In the genomic region with DNA sequence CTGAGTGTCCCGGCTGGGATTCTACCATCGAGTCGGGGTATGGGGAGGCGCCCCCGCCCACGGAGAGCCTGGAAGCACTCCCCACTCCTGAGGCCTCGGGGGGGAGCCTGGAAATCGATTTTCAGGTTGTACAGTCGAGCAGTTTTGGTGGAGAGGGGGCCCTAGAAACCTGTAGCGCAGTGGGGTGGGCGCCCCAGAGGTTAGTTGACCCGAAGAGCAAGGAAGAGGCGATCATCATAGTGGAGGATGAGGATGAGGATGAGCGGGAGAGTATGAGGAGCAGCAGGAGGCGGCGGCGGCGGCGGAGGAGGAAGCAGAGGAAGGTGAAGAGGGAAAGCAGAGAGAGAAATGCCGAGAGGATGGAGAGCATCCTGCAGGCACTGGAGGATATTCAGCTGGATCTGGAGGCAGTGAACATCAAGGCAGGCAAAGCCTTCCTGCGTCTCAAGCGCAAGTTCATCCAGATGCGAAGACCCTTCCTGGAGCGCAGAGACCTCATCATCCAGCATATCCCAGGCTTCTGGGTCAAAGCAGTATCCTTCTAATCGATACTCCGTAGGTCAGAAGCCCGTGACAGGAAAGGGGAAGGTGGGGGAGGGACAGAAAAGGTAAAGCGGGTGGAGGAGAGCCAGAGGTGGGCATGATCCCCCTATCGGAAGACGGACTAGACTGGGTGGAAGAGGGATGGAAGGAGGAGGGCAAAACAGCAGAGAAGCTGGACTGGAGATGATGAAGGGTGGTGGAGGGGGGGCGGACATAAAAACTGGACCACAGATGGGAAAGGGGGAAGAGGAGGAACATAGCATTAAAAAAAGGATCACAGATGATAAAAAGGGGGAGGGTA, we compare ENCODE assay signal across 8 cellular contexts. TPM values are rescaled to one million over a fixed set of nuclear protein-coding genes. Genes with fewer than 3 reads are reported as not detected.
DNase-seq lines count a peak whose midpoint lies in the region; ATAC-seq and TF ChIP-seq lines count a peak whose summit lies in the region.

No MANE protein-coding gene starts in this region.

- peak overlapping the region; percentile 81 for H3K4me2 ChIP-seq in fibroblast of lung (ENCODE audit: extremely low read depth, insufficient read depth, low read length)

- H3K4me1 ChIP-seq in SJSA1 (replicated peaks) (peaks cover 4% of the 10 kb centered on the region), fibroblast of lung (ENCODE audit: control insufficient read depth, extremely low read depth, insufficient read depth, low read length) (peaks cover 4% of the 10 kb centered on the region)

- H2AFZ ChIP-seq in fibroblast of lung (ENCODE audit: low read length) = no peak overlapping the region

- H3K4me3 ChIP-seq in GM12865 (ENCODE audit: low read depth, low read length) (peak overlapping the region; percentile 73), SJSA1 (peak overlapping the region; percentile 74), fibroblast of lung (replicated peaks in 1 of 4; ENCODE audit: control extremely low read depth in 1 of 4, insufficient read depth in 1 of 4, low read depth in 3 of 4, low read length in 4 of 4) (peak overlapping the region; percentile 61 to 80 (median 68))

- DNase-seq in GM12865 (ENCODE audit: low read depth) (no peak), SJSA1 (ENCODE audit: low read depth in 1 of 2, low spot score in 2 of 2) (no peak), fibroblast of lung (ENCODE audit: low read depth in 2 of 2) (no peak), retina (peak; percentile 41), globus pallidus (ENCODE audit: low spot score) (no peak), AG08395 (ENCODE audit: low spot score) (no peak)
- no peak for DNase-seq in activated CD4-positive, alpha-beta T cell treated with anti-CD3 and anti-CD28 coated beads, Interleukin-2, amount 50 U/mL, for 4 hours

- peaks cover 7% of the 10 kb centered on the region; the same call in 1 of the 2 replicates for H3K36me3 ChIP-seq in SJSA1
- peaks cover 10% of the 10 kb centered on the region for H3K36me3 ChIP-seq in fibroblast of lung (ENCODE audit: control insufficient read depth, insufficient read depth, low read length)

- ATAC-seq in GM19324 (IDR thresholded peaks at IDR 0.05; ENCODE audit: low FRiP score, unreplicated experiment) = no peak

- peaks cover 2% of the 10 kb centered on the region for H4K20me1 ChIP-seq in fibroblast of lung (ENCODE audit: control insufficient read depth, extremely low read depth, insufficient read depth, low read length)

- H3K27ac ChIP-seq in SJSA1 (no peak overlapping the region), fibroblast of lung (ENCODE audit: insufficient read depth, low read length) (peak overlapping the region; percentile 69)

- no peaks in the 10 kb centered on the region for H3K27me3 ChIP-seq in SJSA1 (replicated peaks)
- no peaks in the 10 kb centered on the region for H3K27me3 ChIP-seq in fibroblast of lung (ENCODE audit: control insufficient read depth, insufficient read depth, low read length)

- H3K9ac ChIP-seq in fibroblast of lung (ENCODE audit: insufficient read depth, low read length) = peak overlapping the region; percentile 80

- no peaks in the 10 kb centered on the region for H3K79me2 ChIP-seq in fibroblast of lung (ENCODE audit: control insufficient read depth, insufficient read depth, low read length)

- TF ChIP-seq CTCF in GM12865 (IDR thresholded peaks at IDR 0.05; ENCODE audit: insufficient read depth, low read depth, low read length, missing control alignments) = no peak
- TF ChIP-seq CTCF in fibroblast of lung (conservative IDR thresholded peaks at IDR 0.05 in 1 of 2, IDR thresholded peaks at IDR 0.05 in 1 of 2; ENCODE audit: low read depth in 1 of 2, low read length in 2 of 2) = no peak

- H3K9me3 ChIP-seq in SJSA1 (replicated peaks) (no peaks in the 10 kb centered on the region), fibroblast of lung (ENCODE audit: control insufficient read depth, insufficient read depth, low read depth, low read length) (no peaks in the 10 kb centered on the region)

RNA-seq across cellular contexts. Expression of gene TSPYL2, which starts 0.8 kb away (rescaled TPM):
- total RNA-seq in SJSA1 (2014; rRNA removed; shearing (Covaris generic)) = 8.1 and 13.3 TPM in 2 replicates
- 9.2 and 10.2 TPM in 2 replicates for total RNA-seq in fibroblast of lung
- polyA plus RNA-seq in fibroblast of lung = 14.6 and 21.0 TPM in 2 replicates
- polyA plus RNA-seq in fibroblast of lung (2012) = 13.4 and 16.3 TPM in 2 replicates
- polyA minus RNA-seq in fibroblast of lung (ENCODE audit: low replicate concordance) = 0.12 and 2.8 TPM in 2 replicates

RNA-seq across cellular contexts. Expression of gene KANTR, which starts 10.9 kb away (rescaled TPM):
- total RNA-seq in SJSA1 (2014; rRNA removed; shearing (Covaris generic)) = 2.1 and 5.1 TPM in 2 replicates
- total RNA-seq in fibroblast of lung = 3.9 and 7.1 TPM in 2 replicates
- 1.9 and 2.4 TPM in 2 replicates for polyA plus RNA-seq in fibroblast of lung
- 0.98 and 1.4 TPM in 2 replicates for polyA plus RNA-seq in fibroblast of lung (2012)
- polyA minus RNA-seq in fibroblast of lung (ENCODE audit: low replicate concordance) = 11.5 and 28.0 TPM in 2 replicates

RNA-seq across cellular contexts. Expression of gene GPR173, which starts 34.4 kb away (rescaled TPM):
- 0.19 and 0.42 TPM in 2 replicates for total RNA-seq in SJSA1 (2014; rRNA removed; shearing (Covaris generic))
- total RNA-seq in fibroblast of lung = 2.3 and 5.6 TPM in 2 replicates
- polyA plus RNA-seq in fibroblast of lung = 3.9 and 4.0 TPM in 2 replicates
- 3.5 and 3.7 TPM in 2 replicates for polyA plus RNA-seq in fibroblast of lung (2012)
- polyA minus RNA-seq in fibroblast of lung (ENCODE audit: low replicate concordance) = 13.3 and 14.2 TPM in 2 replicates
